In the genomic region with DNA sequence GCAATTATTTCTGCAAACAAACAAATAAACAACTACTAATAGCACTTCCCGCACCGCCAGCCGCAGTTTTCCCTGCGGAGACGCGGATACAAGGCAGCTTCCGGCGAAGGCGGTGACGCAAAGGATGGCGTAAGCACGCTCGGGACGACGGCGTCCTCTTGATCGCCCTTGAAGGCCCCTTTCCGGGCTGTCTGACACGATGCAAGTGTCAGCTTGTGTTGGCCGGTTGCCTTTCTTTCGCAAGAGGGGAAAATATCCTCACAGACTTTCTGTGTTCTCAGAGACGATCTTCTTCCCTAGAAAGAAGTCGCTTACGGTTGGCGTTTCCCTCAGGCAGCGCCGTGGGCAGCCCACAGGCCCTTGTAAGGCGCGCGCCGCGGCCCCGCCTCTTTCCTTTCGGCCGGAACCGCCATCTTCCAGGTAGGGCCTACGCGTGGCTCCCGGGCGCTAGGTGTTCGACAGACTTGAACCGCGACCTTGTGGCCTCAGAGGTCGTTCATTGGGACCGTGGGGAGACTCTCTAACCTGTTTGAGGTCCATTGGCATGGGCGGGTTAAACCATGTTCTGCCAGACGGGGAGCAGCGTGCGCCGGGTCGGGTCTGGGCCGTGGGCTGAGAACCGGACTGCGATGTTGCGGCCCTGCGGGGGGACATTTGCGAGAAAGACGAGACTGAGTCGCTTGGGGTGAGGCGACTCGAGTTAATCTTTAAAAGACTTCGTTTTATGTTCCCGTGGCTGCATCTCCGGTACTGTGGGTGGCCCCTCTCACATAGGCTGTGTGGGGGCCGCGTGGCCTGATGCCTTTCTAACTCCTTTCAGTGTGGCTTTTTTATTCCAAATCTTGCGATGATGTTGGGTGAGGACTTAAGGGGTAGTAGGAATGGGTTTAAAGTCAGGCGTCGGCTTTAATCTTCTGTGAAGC, we compare ENCODE assay signal across 1 cellular context.
A peak's percentile ranks its signal among the peaks of the same experiment; 100 is the strongest.
TF ChIP-seq lines count a peak whose summit lies in the region.

A gene (plus strand): TSS at position 393 of the 923 bp plus-strand sequence. CDS start 2,219 bp downstream, outside the sequence.

TF ChIP-seq in K562, 482 proteins besides CTCF, POLR2A, EP300 and RAD21 (continued from another document and continues in another):
- TF ChIP-seq, protein P1, sequence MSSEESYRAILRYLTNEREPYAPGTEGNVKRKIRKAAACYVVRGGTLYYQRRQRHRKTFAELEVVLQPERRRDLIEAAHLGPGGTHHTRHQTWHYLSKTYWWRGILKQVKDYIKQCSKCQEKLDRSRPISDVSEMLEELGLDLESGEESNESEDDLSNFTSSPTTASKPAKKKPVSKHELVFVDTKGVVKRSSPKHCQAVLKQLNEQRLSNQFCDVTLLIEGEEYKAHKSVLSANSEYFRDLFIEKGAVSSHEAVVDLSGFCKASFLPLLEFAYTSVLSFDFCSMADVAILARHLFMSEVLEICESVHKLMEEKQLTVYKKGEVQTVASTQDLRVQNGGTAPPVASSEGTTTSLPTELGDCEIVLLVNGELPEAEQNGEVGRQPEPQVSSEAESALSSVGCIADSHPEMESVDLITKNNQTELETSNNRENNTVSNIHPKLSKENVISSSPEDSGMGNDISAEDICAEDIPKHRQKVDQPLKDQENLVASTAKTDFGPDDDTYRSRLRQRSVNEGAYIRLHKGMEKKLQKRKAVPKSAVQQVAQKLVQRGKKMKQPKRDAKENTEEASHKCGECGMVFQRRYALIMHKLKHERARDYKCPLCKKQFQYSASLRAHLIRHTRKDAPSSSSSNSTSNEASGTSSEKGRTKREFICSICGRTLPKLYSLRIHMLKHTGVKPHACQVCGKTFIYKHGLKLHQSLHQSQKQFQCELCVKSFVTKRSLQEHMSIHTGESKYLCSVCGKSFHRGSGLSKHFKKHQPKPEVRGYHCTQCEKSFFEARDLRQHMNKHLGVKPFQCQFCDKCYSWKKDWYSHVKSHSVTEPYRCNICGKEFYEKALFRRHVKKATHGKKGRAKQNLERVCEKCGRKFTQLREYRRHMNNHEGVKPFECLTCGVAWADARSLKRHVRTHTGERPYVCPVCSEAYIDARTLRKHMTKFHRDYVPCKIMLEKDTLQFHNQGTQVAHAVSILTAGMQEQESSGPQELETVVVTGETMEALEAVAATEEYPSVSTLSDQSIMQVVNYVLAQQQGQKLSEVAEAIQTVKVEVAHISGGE (CRISPR knock-in tag; IDR thresholded peaks at IDR 0.05): 0 out of 6 replicates have a peak, but pooled peaks of 1 of the 3 experiments have one; percentile 34
- TF ChIP-seq ZNF124 (CRISPR knock-in tag; IDR thresholded peaks at IDR 0.05): no peak
- no peak for TF ChIP-seq NFATC3 (IDR thresholded peaks at IDR 0.05)
- TF ChIP-seq FOXA3 (CRISPR knock-in tag; conservative IDR thresholded peaks at IDR 0.05 in 1 of 2, IDR thresholded peaks at IDR 0.05 in 1 of 2): no peak
- no peak for TF ChIP-seq ETS2 (tag; IDR thresholded peaks at IDR 0.05; ENCODE audit: borderline replicate concordance, poor library complexity, severe bottlenecking)
- TF ChIP-seq NCOA2 (IDR thresholded peaks at IDR 0.05; ENCODE audit: partially characterized antibody in 2 of 2): peak in 1 of 2 experiments; percentile 97
- TF ChIP-seq CHCHD3 (CRISPR knock-in tag; IDR thresholded peaks at IDR 0.05): no peak
- TF ChIP-seq ZNF695 (CRISPR knock-in tag; IDR thresholded peaks at IDR 0.05): no peak
- TF ChIP-seq RBFOX2 (IDR thresholded peaks at IDR 0.05; ENCODE audit: low read depth, low read length): peak; percentile 100
- TF ChIP-seq ZNF717 (CRISPR knock-in tag; IDR thresholded peaks at IDR 0.05): no peak
- TF ChIP-seq, protein P2, sequence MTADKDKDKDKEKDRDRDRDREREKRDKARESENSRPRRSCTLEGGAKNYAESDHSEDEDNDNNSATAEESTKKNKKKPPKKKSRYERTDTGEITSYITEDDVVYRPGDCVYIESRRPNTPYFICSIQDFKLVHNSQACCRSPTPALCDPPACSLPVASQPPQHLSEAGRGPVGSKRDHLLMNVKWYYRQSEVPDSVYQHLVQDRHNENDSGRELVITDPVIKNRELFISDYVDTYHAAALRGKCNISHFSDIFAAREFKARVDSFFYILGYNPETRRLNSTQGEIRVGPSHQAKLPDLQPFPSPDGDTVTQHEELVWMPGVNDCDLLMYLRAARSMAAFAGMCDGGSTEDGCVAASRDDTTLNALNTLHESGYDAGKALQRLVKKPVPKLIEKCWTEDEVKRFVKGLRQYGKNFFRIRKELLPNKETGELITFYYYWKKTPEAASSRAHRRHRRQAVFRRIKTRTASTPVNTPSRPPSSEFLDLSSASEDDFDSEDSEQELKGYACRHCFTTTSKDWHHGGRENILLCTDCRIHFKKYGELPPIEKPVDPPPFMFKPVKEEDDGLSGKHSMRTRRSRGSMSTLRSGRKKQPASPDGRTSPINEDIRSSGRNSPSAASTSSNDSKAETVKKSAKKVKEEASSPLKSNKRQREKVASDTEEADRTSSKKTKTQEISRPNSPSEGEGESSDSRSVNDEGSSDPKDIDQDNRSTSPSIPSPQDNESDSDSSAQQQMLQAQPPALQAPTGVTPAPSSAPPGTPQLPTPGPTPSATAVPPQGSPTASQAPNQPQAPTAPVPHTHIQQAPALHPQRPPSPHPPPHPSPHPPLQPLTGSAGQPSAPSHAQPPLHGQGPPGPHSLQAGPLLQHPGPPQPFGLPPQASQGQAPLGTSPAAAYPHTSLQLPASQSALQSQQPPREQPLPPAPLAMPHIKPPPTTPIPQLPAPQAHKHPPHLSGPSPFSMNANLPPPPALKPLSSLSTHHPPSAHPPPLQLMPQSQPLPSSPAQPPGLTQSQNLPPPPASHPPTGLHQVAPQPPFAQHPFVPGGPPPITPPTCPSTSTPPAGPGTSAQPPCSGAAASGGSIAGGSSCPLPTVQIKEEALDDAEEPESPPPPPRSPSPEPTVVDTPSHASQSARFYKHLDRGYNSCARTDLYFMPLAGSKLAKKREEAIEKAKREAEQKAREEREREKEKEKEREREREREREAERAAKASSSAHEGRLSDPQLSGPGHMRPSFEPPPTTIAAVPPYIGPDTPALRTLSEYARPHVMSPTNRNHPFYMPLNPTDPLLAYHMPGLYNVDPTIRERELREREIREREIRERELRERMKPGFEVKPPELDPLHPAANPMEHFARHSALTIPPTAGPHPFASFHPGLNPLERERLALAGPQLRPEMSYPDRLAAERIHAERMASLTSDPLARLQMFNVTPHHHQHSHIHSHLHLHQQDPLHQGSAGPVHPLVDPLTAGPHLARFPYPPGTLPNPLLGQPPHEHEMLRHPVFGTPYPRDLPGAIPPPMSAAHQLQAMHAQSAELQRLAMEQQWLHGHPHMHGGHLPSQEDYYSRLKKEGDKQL (CRISPR knock-in tag; IDR thresholded peaks at IDR 0.05; ENCODE audit: borderline replicate concordance): no peak
- TF ChIP-seq NFE2 (IDR thresholded peaks at IDR 0.05; ENCODE audit: low read depth): peak; percentile 94
- TF ChIP-seq, protein P3, sequence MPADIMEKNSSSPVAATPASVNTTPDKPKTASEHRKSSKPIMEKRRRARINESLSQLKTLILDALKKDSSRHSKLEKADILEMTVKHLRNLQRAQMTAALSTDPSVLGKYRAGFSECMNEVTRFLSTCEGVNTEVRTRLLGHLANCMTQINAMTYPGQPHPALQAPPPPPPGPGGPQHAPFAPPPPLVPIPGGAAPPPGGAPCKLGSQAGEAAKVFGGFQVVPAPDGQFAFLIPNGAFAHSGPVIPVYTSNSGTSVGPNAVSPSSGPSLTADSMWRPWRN (IDR thresholded peaks at IDR 0.05; ENCODE audit: low read depth): no peak
- TF ChIP-seq CSDE1 (IDR thresholded peaks at IDR 0.05): no peak
- TF ChIP-seq RBM34 (IDR thresholded peaks at IDR 0.05; ENCODE audit: borderline replicate concordance, insufficient read depth, low read length): no peak
- peak; percentile 98 for TF ChIP-seq POLR2G (IDR thresholded peaks at IDR 0.05; ENCODE audit: low read depth, low read length)
- TF ChIP-seq ZNF785 (CRISPR knock-in tag; IDR thresholded peaks at IDR 0.05): no peak
- TF ChIP-seq MCM5 (IDR thresholded peaks at IDR 0.05; ENCODE audit: low read depth): no peak
- no peak for TF ChIP-seq FOXJ2 (tag; IDR thresholded peaks at IDR 0.05)
- no peak for TF ChIP-seq ZNF121 (CRISPR knock-in tag; conservative IDR thresholded peaks at IDR 0.05)
- TF ChIP-seq, protein P4, sequence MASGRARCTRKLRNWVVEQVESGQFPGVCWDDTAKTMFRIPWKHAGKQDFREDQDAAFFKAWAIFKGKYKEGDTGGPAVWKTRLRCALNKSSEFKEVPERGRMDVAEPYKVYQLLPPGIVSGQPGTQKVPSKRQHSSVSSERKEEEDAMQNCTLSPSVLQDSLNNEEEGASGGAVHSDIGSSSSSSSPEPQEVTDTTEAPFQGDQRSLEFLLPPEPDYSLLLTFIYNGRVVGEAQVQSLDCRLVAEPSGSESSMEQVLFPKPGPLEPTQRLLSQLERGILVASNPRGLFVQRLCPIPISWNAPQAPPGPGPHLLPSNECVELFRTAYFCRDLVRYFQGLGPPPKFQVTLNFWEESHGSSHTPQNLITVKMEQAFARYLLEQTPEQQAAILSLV (tag; IDR thresholded peaks at IDR 0.05): no peak
- no peak for TF ChIP-seq ZNF41 (CRISPR knock-in tag; conservative IDR thresholded peaks at IDR 0.05)
- TF ChIP-seq ZNF133 (CRISPR knock-in tag; IDR thresholded peaks at IDR 0.05): no peak
- TF ChIP-seq, protein P5, sequence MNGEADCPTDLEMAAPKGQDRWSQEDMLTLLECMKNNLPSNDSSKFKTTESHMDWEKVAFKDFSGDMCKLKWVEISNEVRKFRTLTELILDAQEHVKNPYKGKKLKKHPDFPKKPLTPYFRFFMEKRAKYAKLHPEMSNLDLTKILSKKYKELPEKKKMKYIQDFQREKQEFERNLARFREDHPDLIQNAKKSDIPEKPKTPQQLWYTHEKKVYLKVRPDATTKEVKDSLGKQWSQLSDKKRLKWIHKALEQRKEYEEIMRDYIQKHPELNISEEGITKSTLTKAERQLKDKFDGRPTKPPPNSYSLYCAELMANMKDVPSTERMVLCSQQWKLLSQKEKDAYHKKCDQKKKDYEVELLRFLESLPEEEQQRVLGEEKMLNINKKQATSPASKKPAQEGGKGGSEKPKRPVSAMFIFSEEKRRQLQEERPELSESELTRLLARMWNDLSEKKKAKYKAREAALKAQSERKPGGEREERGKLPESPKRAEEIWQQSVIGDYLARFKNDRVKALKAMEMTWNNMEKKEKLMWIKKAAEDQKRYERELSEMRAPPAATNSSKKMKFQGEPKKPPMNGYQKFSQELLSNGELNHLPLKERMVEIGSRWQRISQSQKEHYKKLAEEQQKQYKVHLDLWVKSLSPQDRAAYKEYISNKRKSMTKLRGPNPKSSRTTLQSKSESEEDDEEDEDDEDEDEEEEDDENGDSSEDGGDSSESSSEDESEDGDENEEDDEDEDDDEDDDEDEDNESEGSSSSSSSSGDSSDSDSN (IDR thresholded peaks at IDR 0.05; ENCODE audit: borderline replicate concordance in 1 of 2, low read depth in 2 of 2, low read length in 2 of 2): no peak
- TF ChIP-seq HNRNPUL1 (IDR thresholded peaks at IDR 0.05; ENCODE audit: low read length): no peak
- TF ChIP-seq RFX7 (CRISPR knock-in tag; IDR thresholded peaks at IDR 0.05): no peak
- no peak for TF ChIP-seq SRSF3 (IDR thresholded peaks at IDR 0.05; ENCODE audit: insufficient read depth, low read length)
- peak; percentile 92 for TF ChIP-seq DACH1 (IDR thresholded peaks at IDR 0.05; ENCODE audit: partially characterized antibody)
- peak; percentile 11 to 91; a peak in 3 of 4 replicates for TF ChIP-seq SRF (CRISPR knock-in tag; IDR thresholded peaks at IDR 0.05)
- no peak for TF ChIP-seq ZNF316 (IDR thresholded peaks at IDR 0.05)
- TF ChIP-seq LEF1 (IDR thresholded peaks at IDR 0.05): no peak
- peak; percentile 99 for TF ChIP-seq EP400 (IDR thresholded peaks at IDR 0.05)
- TF ChIP-seq, protein P6, sequence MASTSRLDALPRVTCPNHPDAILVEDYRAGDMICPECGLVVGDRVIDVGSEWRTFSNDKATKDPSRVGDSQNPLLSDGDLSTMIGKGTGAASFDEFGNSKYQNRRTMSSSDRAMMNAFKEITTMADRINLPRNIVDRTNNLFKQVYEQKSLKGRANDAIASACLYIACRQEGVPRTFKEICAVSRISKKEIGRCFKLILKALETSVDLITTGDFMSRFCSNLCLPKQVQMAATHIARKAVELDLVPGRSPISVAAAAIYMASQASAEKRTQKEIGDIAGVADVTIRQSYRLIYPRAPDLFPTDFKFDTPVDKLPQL (IDR thresholded peaks at IDR 0.05; ENCODE audit: extremely low read depth, insufficient read length): no peak
- TF ChIP-seq HDAC8 (tag; IDR thresholded peaks at IDR 0.05): peak; percentile 23; the same call in 1 of the 2 replicates
- TF ChIP-seq, protein P7, sequence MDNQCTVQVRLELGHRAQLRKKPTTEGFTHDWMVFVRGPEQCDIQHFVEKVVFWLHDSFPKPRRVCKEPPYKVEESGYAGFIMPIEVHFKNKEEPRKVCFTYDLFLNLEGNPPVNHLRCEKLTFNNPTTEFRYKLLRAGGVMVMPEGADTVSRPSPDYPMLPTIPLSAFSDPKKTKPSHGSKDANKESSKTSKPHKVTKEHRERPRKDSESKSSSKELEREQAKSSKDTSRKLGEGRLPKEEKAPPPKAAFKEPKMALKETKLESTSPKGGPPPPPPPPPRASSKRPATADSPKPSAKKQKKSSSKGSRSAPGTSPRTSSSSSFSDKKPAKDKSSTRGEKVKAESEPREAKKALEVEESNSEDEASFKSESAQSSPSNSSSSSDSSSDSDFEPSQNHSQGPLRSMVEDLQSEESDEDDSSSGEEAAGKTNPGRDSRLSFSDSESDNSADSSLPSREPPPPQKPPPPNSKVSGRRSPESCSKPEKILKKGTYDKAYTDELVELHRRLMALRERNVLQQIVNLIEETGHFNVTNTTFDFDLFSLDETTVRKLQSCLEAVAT (IDR thresholded peaks at IDR 0.05): 0 out of 4 replicates have a peak, but pooled peaks have one; percentile 25 to 47
- peak; percentile 78 for TF ChIP-seq ETV5 (CRISPR knock-in tag; IDR thresholded peaks at IDR 0.05; ENCODE audit: low read depth)
- no peak for TF ChIP-seq MAFF (IDR thresholded peaks at IDR 0.05; ENCODE audit: low read length)
- TF ChIP-seq IFI16 (CRISPR knock-in tag; IDR thresholded peaks at IDR 0.05): no peak
- TF ChIP-seq ILK (tag; IDR thresholded peaks at IDR 0.05; ENCODE audit: borderline replicate concordance, low read depth): no peak
- TF ChIP-seq MTA2 (IDR thresholded peaks at IDR 0.05; ENCODE audit: low read depth): no peak
- no peak; the same call in 1 of the 2 replicates for TF ChIP-seq NR2C2 (CRISPR knock-in tag; IDR thresholded peaks at IDR 0.05)
- peak; percentile 59; the same call in 1 of the 2 replicates for TF ChIP-seq NR2C2 (tag; IDR thresholded peaks at IDR 0.05)
- TF ChIP-seq SMAD1 (IDR thresholded peaks at IDR 0.05; ENCODE audit: low read depth, low read length, partially characterized antibody): peak; percentile 6
- TF ChIP-seq POLR2B (IDR thresholded peaks at IDR 0.05; ENCODE audit: low read depth, partially characterized antibody): peak; percentile 72
- TF ChIP-seq NCOA1 (IDR thresholded peaks at IDR 0.05; ENCODE audit: low read depth): peak; percentile 39; the same call in 1 of the 2 replicates
- TF ChIP-seq, protein P8, sequence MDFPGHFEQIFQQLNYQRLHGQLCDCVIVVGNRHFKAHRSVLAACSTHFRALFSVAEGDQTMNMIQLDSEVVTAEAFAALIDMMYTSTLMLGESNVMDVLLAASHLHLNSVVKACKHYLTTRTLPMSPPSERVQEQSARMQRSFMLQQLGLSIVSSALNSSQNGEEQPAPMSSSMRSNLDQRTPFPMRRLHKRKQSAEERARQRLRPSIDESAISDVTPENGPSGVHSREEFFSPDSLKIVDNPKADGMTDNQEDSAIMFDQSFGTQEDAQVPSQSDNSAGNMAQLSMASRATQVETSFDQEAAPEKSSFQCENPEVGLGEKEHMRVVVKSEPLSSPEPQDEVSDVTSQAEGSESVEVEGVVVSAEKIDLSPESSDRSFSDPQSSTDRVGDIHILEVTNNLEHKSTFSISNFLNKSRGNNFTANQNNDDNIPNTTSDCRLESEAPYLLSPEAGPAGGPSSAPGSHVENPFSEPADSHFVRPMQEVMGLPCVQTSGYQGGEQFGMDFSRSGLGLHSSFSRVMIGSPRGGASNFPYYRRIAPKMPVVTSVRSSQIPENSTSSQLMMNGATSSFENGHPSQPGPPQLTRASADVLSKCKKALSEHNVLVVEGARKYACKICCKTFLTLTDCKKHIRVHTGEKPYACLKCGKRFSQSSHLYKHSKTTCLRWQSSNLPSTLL (IDR thresholded peaks at IDR 0.05): no peak
